In the genomic region with DNA sequence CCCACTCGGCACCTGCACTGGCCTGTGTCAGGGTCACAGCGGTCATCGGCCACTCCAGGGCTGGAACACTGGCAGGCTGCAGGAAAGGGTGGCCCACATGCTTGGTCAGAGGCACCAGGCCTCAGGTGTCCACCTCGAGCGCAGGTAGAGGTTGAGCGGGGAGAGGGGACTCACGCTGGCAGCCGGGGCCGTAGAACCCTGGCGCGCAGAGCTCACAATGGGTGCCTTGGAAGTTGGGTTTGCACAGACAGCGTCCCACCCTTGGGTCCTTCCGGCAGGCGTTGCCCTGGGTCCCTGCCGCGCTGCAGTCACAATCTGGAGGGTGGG, we compare ENCODE assay signal across 18 cellular contexts. TPM values are rescaled to one million over a fixed set of nuclear protein-coding genes. Genes with fewer than 3 reads are reported as not detected.
DNase-seq lines count a peak whose midpoint lies in the region; ATAC-seq, FAIRE-seq and TF ChIP-seq lines count a peak whose summit lies in the region.
"Had no signal": no experiment of that assay in that cellular context is flagged by ENCODE, and none has a peak within 500 bp of the region (broad histone marks: within the 10 kb centered on the region; RNA-seq: fewer than 3 reads in every experiment).

No MANE protein-coding gene starts in this region.

- no peak overlapping the region for H3K27ac ChIP-seq in left ventricle myocardium inferior (replicated peaks)
- no peak overlapping the region for H3K27ac ChIP-seq in Panc1 (ENCODE audit: low read length)
- H3K27ac ChIP-seq in K562 (ENCODE audit: extremely low read depth, low read depth, low read length) = no peak overlapping the region
- H3K27ac ChIP-seq: 22Rv1 had no signal

- H3K9me3 ChIP-seq in left ventricle myocardium inferior (replicated peaks) (no peaks in the 10 kb centered on the region), Panc1 (ENCODE audit: control insufficient read depth, insufficient read depth, low read depth, low read length) (no peaks in the 10 kb centered on the region), K562 (replicated peaks; ENCODE audit: control insufficient read depth, insufficient read depth, low read depth, low read length) (no peaks in the 10 kb centered on the region)

- in situ Hi-C loops in Panc1 (cut with HindIII; ENCODE audit: low pct_unique_long_range_greater_than_20kb, low sequenced_read_pairs) = no loop called here
- in situ Hi-C loops in K562 (cut with MboI) = no loop called here

- TSS peak; percentile 21 for BruUV-seq in Panc1 (replicated peaks; lab: Mats Ljungman, UMichigan)
- BruUV-seq in K562 (replicated peaks; lab: Mats Ljungman, UMichigan) = no TSS peak

- TF ChIP-seq CTCF in left ventricle myocardium inferior (IDR thresholded peaks at IDR 0.05; ENCODE audit: borderline replicate concordance) (no peak), Panc1 (IDR thresholded peaks at IDR 0.05) (no peak), K562 (IDR thresholded peaks at IDR 0.05 in 2 of 3, conservative IDR thresholded peaks at IDR 0.05 in 1 of 3; ENCODE audit: insufficient read depth in 2 of 3, low read depth in 1 of 3, low read length in 3 of 3) (no peak)

- H3K9me3 Mint-ChIP-seq in stimulated activated naive B cell treated with anti-CD40 and anti-IgM and Interleukin-4, amounts not matched to agents 10 μg/mL and 1 μg/mL and 100 μg/mL, for 72 hours = peaks cover 0 to 2% of the 10 kb centered on the region in 2 donors

- DNase-seq in Right ventricle myocardium inferior (ENCODE audit: missing footprints) (peak; percentile 40), left ventricle myocardium inferior (no peak), Panc1 (ENCODE audit: low read depth, low spot score) (no peak), K562 (ENCODE audit: extremely low read depth in 1 of 4, low spot score in 3 of 4) (no peak), amniotic stem cell (lab: John Stamatoyannopoulos, UW) (no peak), globus pallidus (ENCODE audit: low spot score) (no peak), EL (no peak)
- no peak for DNase-seq in stimulated activated naive B cell treated with anti-CD40 and anti-IgM and Interleukin-4, amounts not matched to agents 10 μg/mL and 1 μg/mL and 100 μg/mL, for 72 hours
- DNase-seq: DMS53, H7, KG1, NCI-H1694 treated with DMSO at 0.1 percent for 48 hours, NCI-H2107, NCI-H69, Right ventricle myocardium superior had no signal

- no peak for TF ChIP-seq EP300 in K562 (IDR thresholded peaks at IDR 0.05; ENCODE audit: low read length)

- TF ChIP-seq RAD21 in K562 (CRISPR knock-in tag; conservative IDR thresholded peaks at IDR 0.05 in 1 of 2, IDR thresholded peaks at IDR 0.05 in 1 of 2) = no peak

- H3K36me3 ChIP-seq in left ventricle myocardium inferior (peaks cover 85% of the 10 kb centered on the region), Panc1 (ENCODE audit: control insufficient read depth, insufficient read depth, low read length) (peaks cover 23% of the 10 kb centered on the region), K562 (ENCODE audit: control insufficient read depth, insufficient read depth, low read length) (peaks cover 78% of the 10 kb centered on the region)

- peaks cover 8 to 9% of the 10 kb centered on the region in 2 donors for H3K36me3 Mint-ChIP-seq in stimulated activated naive B cell treated with anti-CD40 and anti-IgM and Interleukin-4, amounts not matched to agents 10 μg/mL and 1 μg/mL and 100 μg/mL, for 72 hours
- H3K36me3 Mint-ChIP-seq: CD14-positive monocyte had no signal

- H3K9me1 ChIP-seq in K562 (ENCODE audit: control insufficient read depth, insufficient read depth, low read length) = no peaks in the 10 kb centered on the region

- no peaks in the 10 kb centered on the region for H4K20me1 ChIP-seq in K562 (replicated peaks; ENCODE audit: control insufficient read depth, insufficient read depth, low read length)

- intact Hi-C loops in Right ventricle myocardium inferior (cut with DNase I) (no loop called here), left ventricle myocardium inferior (cut with micrococcal nuclease) (no loop called here), Panc1 (cut with micrococcal nuclease; ENCODE audit: unreplicated experiment) (no loop called here), K562 (cut with micrococcal nuclease) (no loop called here)

- H3K4me3 ChIP-seq in left ventricle myocardium inferior = no peak overlapping the region
- H3K4me3 ChIP-seq in Panc1 (ENCODE audit: low read depth in 2 of 2, low read length in 2 of 2) = no peak overlapping the region
- H3K4me3 ChIP-seq in K562 = no peak overlapping the region

- no peak for TF ChIP-seq POLR2A in K562 (conservative IDR thresholded peaks at IDR 0.05)

- H3K79me2 ChIP-seq in K562 (ENCODE audit: control insufficient read depth, insufficient read depth, low read length) = no peaks in the 10 kb centered on the region

- H3K27me3 ChIP-seq in left ventricle myocardium inferior (ENCODE audit: low read depth) (no peaks in the 10 kb centered on the region), Panc1 (ENCODE audit: control insufficient read depth, insufficient read depth, low read length) (no peaks in the 10 kb centered on the region), K562 (ENCODE audit: control insufficient read depth in 2 of 2, insufficient read depth in 2 of 2, low read length in 2 of 2) (no peaks in the 10 kb centered on the region)

- POLR2A ChIA-PET in Panc1 (lab: Charles Lee) (no interaction called here), K562 (lab: Yijun Ruan, JAX) (interaction anchor here (1.0 kb wide), 1 partner anchor 19 kb away, joined by 3 read pairs; no protein-coding TSS in a partner anchor)

- peaks cover 44 to 55% of the 10 kb centered on the region in 2 donors for H3K4me1 Mint-ChIP-seq in stimulated activated naive B cell treated with anti-CD40 and anti-IgM and Interleukin-4, amounts not matched to agents 10 μg/mL and 1 μg/mL and 100 μg/mL, for 72 hours

- H3K27me3 Mint-ChIP-seq in stimulated activated naive B cell treated with anti-CD40 and anti-IgM and Interleukin-4, amounts not matched to agents 10 μg/mL and 1 μg/mL and 100 μg/mL, for 72 hours = no peaks in the 10 kb centered on the region

- H2AFZ ChIP-seq in K562 (ENCODE audit: low read depth, low read length) = no peak overlapping the region

- CTCF ChIA-PET in Panc1 (lab: Charles Lee) = no interaction called here
- CTCF ChIA-PET in K562 (lab: Yijun Ruan, JAX; ENCODE audit: low intra/inter-chr PET ratio) = no interaction called here

- 96% methylated on average over 13 of the region's 16 CpGs for WGBS in K562 (ENCODE audit: insufficient coverage, low coverage, missing lambda C conversion rate)

- ATAC-seq in Right ventricle myocardium inferior (no peak), Panc1 (no peak), K562 (no peak)
- ATAC-seq in stimulated activated naive B cell treated with anti-CD40 and anti-IgM and Interleukin-4, amounts not matched to agents 10 μg/mL and 1 μg/mL and 100 μg/mL, for 72 hours (replicated peaks) = no peak

- H3K4me3 Mint-ChIP-seq in stimulated activated naive B cell treated with anti-CD40 and anti-IgM and Interleukin-4, amounts not matched to agents 10 μg/mL and 1 μg/mL and 100 μg/mL, for 72 hours = peak overlapping the region; percentile 42 to 56
- H3K4me3 Mint-ChIP-seq: CD14-positive monocyte had no signal

- no peak overlapping the region for H3K9ac ChIP-seq in K562 (ENCODE audit: insufficient read depth in 1 of 2, low read depth in 2 of 2, low read length in 2 of 2)

- no peaks in the 10 kb centered on the region for H3K4me1 ChIP-seq in left ventricle myocardium inferior
- H3K4me1 ChIP-seq in Panc1 (ENCODE audit: control insufficient read depth, insufficient read depth, low read length) = no peaks in the 10 kb centered on the region
- H3K4me1 ChIP-seq in K562 (replicated peaks in 1 of 2; ENCODE audit: control insufficient read depth in 2 of 2, insufficient read depth in 2 of 2, low read length in 2 of 2) = peaks cover 0 to 15% of the 10 kb centered on the region in 2 experiments; a peak in 1 of 5 replicates

- no peak for FAIRE-seq in K562 (lab: Jason Lieb, UNC)
- FAIRE-seq: D721Med had no signal

- no peak overlapping the region for H3K4me2 ChIP-seq in K562 (ENCODE audit: insufficient read depth, low read length)

- peak overlapping the region; percentile 89 for H3K27ac Mint-ChIP-seq in stimulated activated naive B cell treated with anti-CD40 and anti-IgM and Interleukin-4, amounts not matched to agents 10 μg/mL and 1 μg/mL and 100 μg/mL, for 72 hours

RNA-seq across cellular contexts. Expression of gene LAMA5, which starts 28.9 kb away (rescaled TPM):
- total RNA-seq in Right ventricle myocardium inferior (89.3 TPM), left ventricle myocardium inferior (70.9 TPM), Panc1 (2021; ENCODE audit: unreplicated experiment) (497 TPM), K562 (2014; rRNA removed) (26.4 and 38.3 TPM in 2 replicates), K562 (2014; rRNA removed; fragmentation: Illumina TruSeq; extraction: Trizol) (2.2 and 3.2 TPM in 2 replicates), K562 (2015; rRNA removed; fragmentation: Illumina TruSeq; extraction: Trizol) (11.3 and 11.7 TPM in 2 replicates), K562 (2021) (86.4 and 101 TPM in 2 replicates)
- polyA plus RNA-seq in Panc1 (2012; ENCODE audit: insufficient read length) = 508 TPM
- total RNA-seq in K562 (2011; cell fraction: chromatin; rRNA removed; ENCODE audit: low replicate concordance) = 218 and 612 TPM in 2 replicates
- total RNA-seq in K562 (2011; cell fraction: nucleolus; rRNA removed) = 256 and 378 TPM in 2 replicates
- 206 and 238 TPM in 2 replicates for total RNA-seq in K562 (2011; cell fraction: nucleoplasm; rRNA removed)
- polyA plus RNA-seq in K562 (2011; rRNA removed) (4.4 and 10.0 TPM in 2 replicates), K562 (2014; fragmentation: Illumina TruSeq; extraction: Trizol) (7.8 and 20.0 TPM in 2 replicates), K562 (2014; fragmentation: Nextera tagmentation; extraction: Ambion mirVana) (under 1 TPM; 0.31 to 0.48 TPM), K562 (2014; rRNA removed) (60.2 and 67.3 TPM in 2 replicates)
- polyA plus RNA-seq in K562 (2011; cell fraction: cytosol; rRNA removed) = 3.9 and 11.1 TPM in 2 replicates
- 130 and 166 TPM in 2 replicates for polyA plus RNA-seq in K562 (2011; cell fraction: nucleus; rRNA removed)
- 49.7 and 63.1 TPM in 2 replicates for polyA plus RNA-seq in K562 (2012)
- 1.5 and 1.9 TPM in 2 replicates for polyA minus RNA-seq in K562 (2011; rRNA and poly(A)+ RNA removed)
- polyA minus RNA-seq in K562 (2011; cell fraction: cytosol; rRNA and poly(A)+ RNA removed) = 11.0 and 21.3 TPM in 2 replicates
- 33.7 and 42.1 TPM in 2 replicates for polyA minus RNA-seq in K562 (2011; cell fraction: nucleus; rRNA and poly(A)+ RNA removed)
- polyA plus RNA-seq: CD14-positive monocyte had no signal

RNA-seq across cellular contexts. Expression of gene ADRM1, which starts 35.5 kb away (rescaled TPM):
- total RNA-seq in Right ventricle myocardium inferior = 73.9 TPM
- 70.5 TPM for total RNA-seq in left ventricle myocardium inferior
- total RNA-seq in Panc1 (2021; ENCODE audit: unreplicated experiment) = 194 TPM
- polyA plus RNA-seq in Panc1 (2012; ENCODE audit: insufficient read length) = 315 TPM
- total RNA-seq in K562 (2011; cell fraction: chromatin; rRNA removed; ENCODE audit: low replicate concordance) = 21.6 and 87.3 TPM in 2 replicates
- total RNA-seq in K562 (2011; cell fraction: nucleolus; rRNA removed) = 87.6 and 87.7 TPM in 2 replicates
- total RNA-seq in K562 (2011; cell fraction: nucleoplasm; rRNA removed) = 41.0 and 41.6 TPM in 2 replicates
- total RNA-seq in K562 (2014; rRNA removed) = 223 and 261 TPM in 2 replicates
- total RNA-seq in K562 (2014; rRNA removed; fragmentation: Illumina TruSeq; extraction: Trizol) = 22.5 and 32.1 TPM in 2 replicates
- total RNA-seq in K562 (2015; rRNA removed; fragmentation: Illumina TruSeq; extraction: Trizol) = 125 and 136 TPM in 2 replicates
- 159 and 160 TPM in 2 replicates for total RNA-seq in K562 (2021)
- polyA plus RNA-seq in K562 (2011; rRNA removed) = 57.6 and 67.4 TPM in 2 replicates
- polyA plus RNA-seq in K562 (2011; cell fraction: cytosol; rRNA removed) = 69.2 and 237 TPM in 2 replicates
- polyA plus RNA-seq in K562 (2011; cell fraction: nucleus; rRNA removed) = 65.6 and 116 TPM in 2 replicates
- 109 and 153 TPM in 2 replicates for polyA plus RNA-seq in K562 (2012)
- polyA plus RNA-seq in K562 (2014; fragmentation: Illumina TruSeq; extraction: Trizol) = 49.3 and 107 TPM in 2 replicates
- polyA plus RNA-seq in K562 (2014; fragmentation: Nextera tagmentation; extraction: Ambion mirVana) = 10 to 100 TPM in 1 of 2 experiments, 1 to 10 TPM in 1; 5.0 to 21.6 TPM
- polyA plus RNA-seq in K562 (2014; rRNA removed) = 192 and 201 TPM in 2 replicates
- polyA minus RNA-seq in K562 (2011; rRNA and poly(A)+ RNA removed) = 16.1 and 32.6 TPM in 2 replicates
- 51.8 and 55.0 TPM in 2 replicates for polyA minus RNA-seq in K562 (2011; cell fraction: cytosol; rRNA and poly(A)+ RNA removed)
- polyA minus RNA-seq in K562 (2011; cell fraction: nucleus; rRNA and poly(A)+ RNA removed) = 42.8 and 44.0 TPM in 2 replicates

RNA-seq across cellular contexts. Expression of gene RPS21, which starts 48.6 kb away (rescaled TPM):
- 782 TPM for total RNA-seq in Right ventricle myocardium inferior
- 661 TPM for total RNA-seq in left ventricle myocardium inferior
- 1,761 TPM for total RNA-seq in Panc1 (2021; ENCODE audit: unreplicated experiment)
- polyA plus RNA-seq in Panc1 (2012; ENCODE audit: insufficient read length) = 4,052 TPM
- total RNA-seq in K562 (2011; cell fraction: chromatin; rRNA removed; ENCODE audit: low replicate concordance) = 256 and 439 TPM in 2 replicates
- 1,390 and 1,394 TPM in 2 replicates for total RNA-seq in K562 (2011; cell fraction: nucleolus; rRNA removed)
- total RNA-seq in K562 (2011; cell fraction: nucleoplasm; rRNA removed) = 1,168 and 2,200 TPM in 2 replicates
- 1,801 and 2,504 TPM in 2 replicates for total RNA-seq in K562 (2014; rRNA removed)
- total RNA-seq in K562 (2014; rRNA removed; fragmentation: Illumina TruSeq; extraction: Trizol) = 1,196 and 1,380 TPM in 2 replicates
- 1,567 and 1,716 TPM in 2 replicates for total RNA-seq in K562 (2015; rRNA removed; fragmentation: Illumina TruSeq; extraction: Trizol)
- 3,091 and 3,491 TPM in 2 replicates for total RNA-seq in K562 (2021)
- 5,647 and 7,256 TPM in 2 replicates for polyA plus RNA-seq in K562 (2011; rRNA removed)
- 8,200 and 10,658 TPM in 2 replicates for polyA plus RNA-seq in K562 (2011; cell fraction: cytosol; rRNA removed)
- 3,206 and 5,803 TPM in 2 replicates for polyA plus RNA-seq in K562 (2011; cell fraction: nucleus; rRNA removed)
- polyA plus RNA-seq in K562 (2012) = 4,519 and 5,994 TPM in 2 replicates
- 1,908 and 2,386 TPM in 2 replicates for polyA plus RNA-seq in K562 (2014; fragmentation: Illumina TruSeq; extraction: Trizol)
- polyA plus RNA-seq in K562 (2014; fragmentation: Nextera tagmentation; extraction: Ambion mirVana) = 1,000 to 10,000 TPM; 3,588 to 3,968 TPM
- polyA plus RNA-seq in K562 (2014; rRNA removed) = 3,958 and 4,439 TPM in 2 replicates
- 1,429 and 1,744 TPM in 2 replicates for polyA minus RNA-seq in K562 (2011; rRNA and poly(A)+ RNA removed)
- polyA minus RNA-seq in K562 (2011; cell fraction: cytosol; rRNA and poly(A)+ RNA removed) = 755 and 891 TPM in 2 replicates
- 430 and 792 TPM in 2 replicates for polyA minus RNA-seq in K562 (2011; cell fraction: nucleus; rRNA and poly(A)+ RNA removed)
